Comparison of ENCODE assay signal across 28 cellular contexts in genomic region chr13:21522847-21523246, GRCh38.
"Had no signal": no experiment of that assay in that cellular context is flagged by ENCODE, and none has a peak within 500 bp of the region (broad histone marks: within the 10 kb centered on the region; RNA-seq: fewer than 3 reads in every experiment).

No MANE protein-coding gene starts in this region.

- H3K27me3 ChIP-seq: dorsolateral prefrontal cortex, esophagus muscularis mucosa, foreskin keratinocyte, gastroesophageal sphincter, heart left ventricle, left lung, right atrium auricular region, stomach, thyroid gland, vagina had no signal

- H3K36me3 ChIP-seq: prostate gland had no signal

- H3K4me3 Mint-ChIP-seq: endodermal cell; mesothelial cell of epicardium; naive thymus-derived CD4-positive, alpha-beta T cell; nephron; stimulated activated effector memory CD8-positive, alpha-beta T cell treated with anti-CD3 and anti-CD28 coated beads, Interleukin-12 subunit alpha, Interleukin-12 subunit beta, amount 100 ng/mL, for 72 hours had no signal

- H3K4me3 ChIP-seq: dorsolateral prefrontal cortex, esophagus muscularis mucosa, gastroesophageal sphincter, heart left ventricle, left lung, prostate gland, right atrium auricular region, stomach, thyroid gland, vagina had no signal

- DNase-seq: dorsolateral prefrontal cortex; effector CD8-positive, alpha-beta T cell; endodermal cell; foreskin keratinocyte; heart left ventricle; hippocampal formation; left cardiac atrium; left lung; mesenchymal stem cell; naive thymus-derived CD4-positive, alpha-beta T cell; nucleus accumbens; stimulated activated CD4-positive, alpha-beta T cell treated with anti-CD3 and anti-CD28 coated beads, Interleukin-2, amount 100 ng/mL, for 24 hours; stimulated activated CD4-positive, alpha-beta T cell treated with anti-CD3 and anti-CD28 coated beads, Interleukin-4, amount 100 ng/mL, for 24 hours; stimulated activated naive CD4-positive, alpha-beta T cell treated with Interleukin-2 at 50 U/mL for 16 hours; stomach; thyroid gland; trophoblast cell had no signal

- H3K4me1 ChIP-seq: esophagus muscularis mucosa, foreskin keratinocyte, gastroesophageal sphincter, heart left ventricle, left lung, prostate gland, right atrium auricular region, thyroid gland, vagina had no signal

- ATAC-seq: foreskin keratinocyte; gastroesophageal sphincter; heart left ventricle; left cardiac atrium; left lung; naive thymus-derived CD4-positive, alpha-beta T cell; sciatic nerve; stimulated activated effector memory CD8-positive, alpha-beta T cell treated with anti-CD3 and anti-CD28 coated beads, Interleukin-12 subunit alpha, Interleukin-12 subunit beta, amount 100 ng/mL, for 72 hours had no signal

- H3K9me3 Mint-ChIP-seq: endodermal cell; mesothelial cell of epicardium; nephron; stimulated activated effector memory CD8-positive, alpha-beta T cell treated with anti-CD3 and anti-CD28 coated beads, Interleukin-12 subunit alpha, Interleukin-12 subunit beta, amount 100 ng/mL, for 72 hours had no signal

- H3K27ac Mint-ChIP-seq: endodermal cell, mesothelial cell of epicardium, nephron had no signal

- H3K9me3 ChIP-seq: esophagus muscularis mucosa, gastroesophageal sphincter, heart left ventricle, left lung, prostate gland, right atrium auricular region, stomach, thyroid gland, vagina had no signal

- H3K27me3 Mint-ChIP-seq: naive thymus-derived CD4-positive, alpha-beta T cell had no signal

- H3K4me1 Mint-ChIP-seq: endodermal cell; nephron; stimulated activated effector memory CD8-positive, alpha-beta T cell treated with anti-CD3 and anti-CD28 coated beads, Interleukin-12 subunit alpha, Interleukin-12 subunit beta, amount 100 ng/mL, for 72 hours had no signal

- H3K27ac ChIP-seq: dorsolateral prefrontal cortex, epithelial cell of prostate, esophagus muscularis mucosa, foreskin keratinocyte, gastroesophageal sphincter, heart left ventricle, left lung, prostate gland, right atrium auricular region, stomach, thyroid gland, vagina had no signal

- FAIRE-seq: islet of Langerhans had no signal
